In genomic region chr6:152952045-152952444, GRCh38 we compare ENCODE assay signal across 11 cellular contexts. TPM values are rescaled to one million over a fixed set of nuclear protein-coding genes. Genes with fewer than 3 reads are reported as not detected.
DNase-seq lines count a peak whose midpoint lies in the region; ATAC-seq and FAIRE-seq lines count a peak whose summit lies in the region.
"Had no signal": no experiment of that assay in that cellular context is flagged by ENCODE, and none has a peak within 500 bp of the region (broad histone marks: within the 10 kb centered on the region; RNA-seq: fewer than 3 reads in every experiment).

No MANE protein-coding gene starts in this region.

- peaks cover 14% of the 10 kb centered on the region for H3K27me3 Mint-ChIP-seq in activated naive CD4-positive, alpha-beta T cell treated with anti-CD3 and anti-CD28 coated beads for 36 hours (ENCODE audit: low read depth)

- in situ Hi-C loops in SK-MEL-5 (cut with HindIII; ENCODE audit: low pct_unique_long_range_greater_than_20kb, low sequenced_read_pairs): no loop called here

- FAIRE-seq in urothelium cell line (lab: Jason Lieb, UNC): no peak

- intact Hi-C loops in activated naive CD4-positive, alpha-beta T cell treated with anti-CD3 and anti-CD28 coated beads for 36 hours (cut with micrococcal nuclease): loop anchor here (10.0 kb wide), 1 partner anchor 363 kb away; no protein-coding TSS in a partner anchor
- intact Hi-C loops in left cardiac atrium (cut with DNase I): loop anchor here in 1 of 2 donors (5.0 kb wide), 1 partner anchor 90 kb away; no protein-coding TSS in a partner anchor

- no peak for DNase-seq in activated naive CD4-positive, alpha-beta T cell treated with anti-CD3 and anti-CD28 coated beads, Interleukin-2, amount 50 U/mL, for 72 hours (ENCODE audit: low spot score in 2 of 2)
- no peak for DNase-seq in activated naive CD4-positive, alpha-beta T cell treated with anti-CD3 and anti-CD28 coated beads for 36 hours
- peak; percentile 90 for DNase-seq in SK-MEL-5 (ENCODE audit: low read depth, low spot score)
- DNase-seq in fibroblast of peridontal ligament (ENCODE audit: extremely low read depth): peak; percentile 43
- peak; percentile 49 for DNase-seq in urothelium cell line (ENCODE audit: low spot score)
- DNase-seq in NCI-H1417 (lab: John Stamatoyannopoulos, UW): no peak
- no peak for DNase-seq in left cardiac atrium
- DNase-seq: activated naive CD8-positive, alpha-beta T cell treated with anti-CD3 and anti-CD28 coated beads, Interleukin-2, amount 10 ng/mL, durations not matched to agents 7 days and 5 days; NCI-H1417 treated with DMSO at 0.1 percent for 48 hours; NCI-H524 treated with DMSO at 0.1 percent for 48 hours had no signal

- H3K36me3 Mint-ChIP-seq in activated naive CD4-positive, alpha-beta T cell treated with anti-CD3 and anti-CD28 coated beads, Interleukin-2, amount 50 U/mL, for 72 hours: no peaks in the 10 kb centered on the region
- no peaks in the 10 kb centered on the region for H3K36me3 Mint-ChIP-seq in activated naive CD4-positive, alpha-beta T cell treated with anti-CD3 and anti-CD28 coated beads for 36 hours (ENCODE audit: low read depth)
- H3K36me3 Mint-ChIP-seq: activated naive CD8-positive, alpha-beta T cell treated with anti-CD3 and anti-CD28 coated beads, Interleukin-2, amount 10 ng/mL, durations not matched to agents 7 days and 5 days had no signal

- no peak overlapping the region for H3K27ac Mint-ChIP-seq in activated naive CD4-positive, alpha-beta T cell treated with anti-CD3 and anti-CD28 coated beads, Interleukin-2, amount 50 U/mL, for 72 hours
- no peak overlapping the region for H3K27ac Mint-ChIP-seq in activated naive CD4-positive, alpha-beta T cell treated with anti-CD3 and anti-CD28 coated beads for 36 hours
- H3K27ac Mint-ChIP-seq: activated naive CD8-positive, alpha-beta T cell treated with anti-CD3 and anti-CD28 coated beads, Interleukin-2, amount 10 ng/mL, durations not matched to agents 7 days and 5 days had no signal

- CTCF ChIA-PET in activated naive CD4-positive, alpha-beta T cell treated with anti-CD3 and anti-CD28 coated beads for 36 hours (lab: Charles Lee): no interaction called here

- peaks cover 6% of the 10 kb centered on the region for H3K4me1 Mint-ChIP-seq in activated naive CD4-positive, alpha-beta T cell treated with anti-CD3 and anti-CD28 coated beads for 36 hours (ENCODE audit: low read depth)

- peak; percentile 66 to 84 for ATAC-seq in activated naive CD4-positive, alpha-beta T cell treated with anti-CD3 and anti-CD28 coated beads, Interleukin-2, amount 50 U/mL, for 72 hours
- ATAC-seq in HG03378 (IDR thresholded peaks at IDR 0.05; ENCODE audit: unreplicated experiment): no peak
- no peak for ATAC-seq in left cardiac atrium

- H3K4me3 Mint-ChIP-seq in activated naive CD4-positive, alpha-beta T cell treated with anti-CD3 and anti-CD28 coated beads for 36 hours: no peak overlapping the region
- H3K4me3 Mint-ChIP-seq: activated naive CD8-positive, alpha-beta T cell treated with anti-CD3 and anti-CD28 coated beads, Interleukin-2, amount 10 ng/mL, durations not matched to agents 7 days and 5 days had no signal

- no peaks in the 10 kb centered on the region for H3K9me3 Mint-ChIP-seq in activated naive CD4-positive, alpha-beta T cell treated with anti-CD3 and anti-CD28 coated beads, Interleukin-2, amount 50 U/mL, for 72 hours
- H3K9me3 Mint-ChIP-seq in activated naive CD4-positive, alpha-beta T cell treated with anti-CD3 and anti-CD28 coated beads for 36 hours: no peaks in the 10 kb centered on the region
- H3K9me3 Mint-ChIP-seq: activated naive CD8-positive, alpha-beta T cell treated with anti-CD3 and anti-CD28 coated beads, Interleukin-2, amount 10 ng/mL, durations not matched to agents 7 days and 5 days had no signal

RNA-seq across cellular contexts. Expression of gene FBXO5, which starts 30.8 kb away (rescaled TPM):
- 10 to 100 TPM; 43.6 to 81.5 TPM for total RNA-seq in activated naive CD4-positive, alpha-beta T cell treated with anti-CD3 and anti-CD28 coated beads, Interleukin-2, amount 50 U/mL, for 72 hours
- 10 to 100 TPM; 61.4 to 62.3 TPM for total RNA-seq in activated naive CD4-positive, alpha-beta T cell treated with anti-CD3 and anti-CD28 coated beads for 36 hours
- total RNA-seq in SK-MEL-5 (2014; rRNA removed; shearing (Covaris generic)): 17.4 and 17.8 TPM in 2 replicates
- 14.3 and 17.8 TPM in 2 replicates for polyA plus RNA-seq in SK-MEL-5 (2015; cell fraction: cytosol; rRNA removed)
- polyA plus RNA-seq in SK-MEL-5 (2015; cell fraction: nucleus; rRNA removed): 26.6 and 32.0 TPM in 2 replicates
- 1 to 10 TPM; 2.7 to 3.1 TPM for total RNA-seq in left cardiac atrium

RNA-seq across cellular contexts. Expression of gene MTRF1L, which starts 50.5 kb away (rescaled TPM):
- total RNA-seq in activated naive CD4-positive, alpha-beta T cell treated with anti-CD3 and anti-CD28 coated beads, Interleukin-2, amount 50 U/mL, for 72 hours: 10 to 100 TPM; 14.2 to 17.3 TPM
- 10 to 100 TPM; 11.6 to 12.0 TPM for total RNA-seq in activated naive CD4-positive, alpha-beta T cell treated with anti-CD3 and anti-CD28 coated beads for 36 hours
- 29.0 and 32.5 TPM in 2 replicates for total RNA-seq in SK-MEL-5 (2014; rRNA removed; shearing (Covaris generic))
- 16.7 and 19.3 TPM in 2 replicates for polyA plus RNA-seq in SK-MEL-5 (2015; cell fraction: cytosol; rRNA removed)
- polyA plus RNA-seq in SK-MEL-5 (2015; cell fraction: nucleus; rRNA removed): 21.0 and 21.7 TPM in 2 replicates
- 10 to 100 TPM; 28.3 to 36.1 TPM for total RNA-seq in left cardiac atrium

Comparison
In these comparisons a context has a peak if more than half of its experiments do, and no peak if none do; other contexts are left out.
1. ATAC-seq: peak in activated naive CD4-positive, alpha-beta T cell treated with anti-CD3 and anti-CD28 coated beads, Interleukin-2, amount 50 U/mL, for 72 hours (2 of 2); none in HG03378 (single experiment) and left cardiac atrium (0 of 2).
2. DNase-seq: peak in SK-MEL-5 (single experiment), fibroblast of peridontal ligament (single experiment) and urothelium cell line (single experiment); none in activated naive CD4-positive, alpha-beta T cell treated with anti-CD3 and anti-CD28 coated beads, Interleukin-2, amount 50 U/mL, for 72 hours (0 of 2), activated naive CD4-positive, alpha-beta T cell treated with anti-CD3 and anti-CD28 coated beads for 36 hours (single experiment), NCI-H1417 (0 of 3) and left cardiac atrium (single experiment).